2 cellular contexts compared by ENCODE assay signal in the genomic region with DNA sequence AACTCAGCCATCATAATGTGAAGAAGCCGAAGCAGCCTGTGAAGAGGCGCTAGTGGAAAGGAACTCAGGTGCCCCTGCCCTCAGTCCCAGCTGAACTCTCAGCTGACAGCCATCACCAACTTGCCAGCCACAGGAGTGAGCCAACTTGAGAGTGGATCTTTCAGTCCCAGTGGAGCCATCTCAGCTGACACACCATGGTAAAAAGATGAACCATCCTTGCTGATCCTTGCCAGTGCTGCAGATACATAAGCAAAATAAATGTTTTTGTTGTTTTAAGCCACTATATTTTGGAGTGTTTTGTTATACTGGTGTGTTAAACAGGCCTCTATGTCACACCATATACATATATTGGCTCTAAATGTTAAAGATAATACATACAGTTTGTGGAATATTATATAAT.
TF ChIP-seq lines count a peak whose summit lies in the region.

No MANE protein-coding gene starts in this region.

TF ChIP-seq in HepG2, 621 proteins besides CTCF, POLR2A, EP300 and RAD21:
- TF ChIP-seq, protein P1, sequence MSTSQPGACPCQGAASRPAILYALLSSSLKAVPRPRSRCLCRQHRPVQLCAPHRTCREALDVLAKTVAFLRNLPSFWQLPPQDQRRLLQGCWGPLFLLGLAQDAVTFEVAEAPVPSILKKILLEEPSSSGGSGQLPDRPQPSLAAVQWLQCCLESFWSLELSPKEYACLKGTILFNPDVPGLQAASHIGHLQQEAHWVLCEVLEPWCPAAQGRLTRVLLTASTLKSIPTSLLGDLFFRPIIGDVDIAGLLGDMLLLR (CRISPR knock-in tag; IDR thresholded peaks at IDR 0.05) = no peak
- peak; percentile 93 for TF ChIP-seq ZNF331 (CRISPR knock-in tag; IDR thresholded peaks at IDR 0.05)

TF ChIP-seq in GM23338, 12 proteins besides CTCF, POLR2A, EP300 and RAD21 (continued from another document):
- TF ChIP-seq, protein P2, sequence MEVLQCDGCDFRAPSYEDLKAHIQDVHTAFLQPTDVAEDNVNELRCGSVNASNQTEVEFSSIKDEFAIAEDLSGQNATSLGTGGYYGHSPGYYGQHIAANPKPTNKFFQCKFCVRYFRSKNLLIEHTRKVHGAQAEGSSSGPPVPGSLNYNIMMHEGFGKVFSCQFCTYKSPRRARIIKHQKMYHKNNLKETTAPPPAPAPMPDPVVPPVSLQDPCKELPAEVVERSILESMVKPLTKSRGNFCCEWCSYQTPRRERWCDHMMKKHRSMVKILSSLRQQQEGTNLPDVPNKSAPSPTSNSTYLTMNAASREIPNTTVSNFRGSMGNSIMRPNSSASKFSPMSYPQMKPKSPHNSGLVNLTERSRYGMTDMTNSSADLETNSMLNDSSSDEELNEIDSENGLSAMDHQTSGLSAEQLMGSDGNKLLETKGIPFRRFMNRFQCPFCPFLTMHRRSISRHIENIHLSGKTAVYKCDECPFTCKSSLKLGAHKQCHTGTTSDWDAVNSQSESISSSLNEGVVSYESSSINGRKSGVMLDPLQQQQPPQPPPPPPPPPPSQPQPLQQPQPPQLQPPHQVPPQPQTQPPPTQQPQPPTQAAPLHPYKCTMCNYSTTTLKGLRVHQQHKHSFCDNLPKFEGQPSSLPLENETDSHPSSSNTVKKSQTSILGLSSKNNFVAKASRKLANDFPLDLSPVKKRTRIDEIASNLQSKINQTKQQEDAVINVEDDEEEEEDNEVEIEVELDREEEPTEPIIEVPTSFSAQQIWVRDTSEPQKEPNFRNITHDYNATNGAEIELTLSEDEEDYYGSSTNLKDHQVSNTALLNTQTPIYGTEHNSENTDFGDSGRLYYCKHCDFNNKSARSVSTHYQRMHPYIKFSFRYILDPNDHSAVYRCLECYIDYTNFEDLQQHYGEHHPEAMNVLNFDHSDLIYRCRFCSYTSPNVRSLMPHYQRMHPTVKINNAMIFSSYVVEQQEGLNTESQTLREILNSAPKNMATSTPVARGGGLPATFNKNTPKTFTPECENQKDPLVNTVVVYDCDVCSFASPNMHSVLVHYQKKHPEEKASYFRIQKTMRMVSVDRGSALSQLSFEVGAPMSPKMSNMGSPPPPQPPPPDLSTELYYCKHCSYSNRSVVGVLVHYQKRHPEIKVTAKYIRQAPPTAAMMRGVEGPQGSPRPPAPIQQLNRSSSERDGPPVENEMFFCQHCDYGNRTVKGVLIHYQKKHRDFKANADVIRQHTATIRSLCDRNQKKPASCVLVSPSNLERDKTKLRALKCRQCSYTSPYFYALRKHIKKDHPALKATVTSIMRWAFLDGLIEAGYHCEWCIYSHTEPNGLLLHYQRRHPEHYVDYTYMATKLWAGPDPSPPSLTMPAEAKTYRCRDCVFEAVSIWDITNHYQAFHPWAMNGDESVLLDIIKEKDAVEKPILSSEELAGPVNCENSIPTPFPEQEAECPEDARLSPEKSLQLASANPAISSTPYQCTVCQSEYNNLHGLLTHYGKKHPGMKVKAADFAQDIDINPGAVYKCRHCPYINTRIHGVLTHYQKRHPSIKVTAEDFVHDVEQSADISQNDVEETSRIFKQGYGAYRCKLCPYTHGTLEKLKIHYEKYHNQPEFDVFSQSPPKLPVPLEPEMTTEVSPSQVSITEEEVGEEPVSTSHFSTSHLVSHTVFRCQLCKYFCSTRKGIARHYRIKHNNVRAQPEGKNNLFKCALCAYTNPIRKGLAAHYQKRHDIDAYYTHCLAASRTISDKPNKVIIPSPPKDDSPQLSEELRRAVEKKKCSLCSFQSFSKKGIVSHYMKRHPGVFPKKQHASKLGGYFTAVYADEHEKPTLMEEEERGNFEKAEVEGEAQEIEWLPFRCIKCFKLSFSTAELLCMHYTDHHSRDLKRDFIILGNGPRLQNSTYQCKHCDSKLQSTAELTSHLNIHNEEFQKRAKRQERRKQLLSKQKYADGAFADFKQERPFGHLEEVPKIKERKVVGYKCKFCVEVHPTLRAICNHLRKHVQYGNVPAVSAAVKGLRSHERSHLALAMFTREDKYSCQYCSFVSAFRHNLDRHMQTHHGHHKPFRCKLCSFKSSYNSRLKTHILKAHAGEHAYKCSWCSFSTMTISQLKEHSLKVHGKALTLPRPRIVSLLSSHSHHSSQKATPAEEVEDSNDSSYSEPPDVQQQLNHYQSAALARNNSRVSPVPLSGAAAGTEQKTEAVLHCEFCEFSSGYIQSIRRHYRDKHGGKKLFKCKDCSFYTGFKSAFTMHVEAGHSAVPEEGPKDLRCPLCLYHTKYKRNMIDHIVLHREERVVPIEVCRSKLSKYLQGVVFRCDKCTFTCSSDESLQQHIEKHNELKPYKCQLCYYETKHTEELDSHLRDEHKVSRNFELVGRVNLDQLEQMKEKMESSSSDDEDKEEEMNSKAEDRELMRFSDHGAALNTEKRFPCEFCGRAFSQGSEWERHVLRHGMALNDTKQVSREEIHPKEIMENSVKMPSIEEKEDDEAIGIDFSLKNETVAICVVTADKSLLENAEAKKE (CRISPR knock-in tag; IDR thresholded peaks at IDR 0.05) = no peak
